In genomic region chr22:30347255-30347892, GRCh38 we compare ENCODE assay signal across 20 cellular contexts. TPM values are rescaled to one million over a fixed set of nuclear protein-coding genes. Genes with fewer than 3 reads are reported as not detected.
A peak's percentile ranks its signal among the peaks of the same experiment; 100 is the strongest.
DNase-seq lines count a peak whose midpoint lies in the region; ATAC-seq and FAIRE-seq lines count a peak whose summit lies in the region.
"Had no signal": no experiment of that assay in that cellular context is flagged by ENCODE, and none has a peak within 500 bp of the region (broad histone marks: within the 10 kb centered on the region; RNA-seq: fewer than 3 reads in every experiment).

No MANE protein-coding gene starts in this region.

- peak; percentile 75 for FAIRE-seq in GM19239 (lab: Jason Lieb, UNC)
- FAIRE-seq: GM18507 had no signal

- H3K4me3 Mint-ChIP-seq in activated CD8-positive, alpha-beta memory T cell treated with anti-CD3 and anti-CD28 coated beads, Interleukin-2, amount 10 ng/mL, durations not matched to agents 7 days and 5 days, result peak overlapping the region; percentile 3
- H3K4me3 Mint-ChIP-seq in activated naive CD8-positive, alpha-beta T cell treated with anti-CD3 and anti-CD28 coated beads for 36 hours, result no peak overlapping the region
- H3K4me3 Mint-ChIP-seq in stimulated activated effector memory CD8-positive, alpha-beta T cell treated with anti-CD3 and anti-CD28 coated beads, Interleukin-12 subunit alpha, Interleukin-12 subunit beta, amount 100 ng/mL, for 72 hours, result peak overlapping the region; percentile 52
- H3K4me3 Mint-ChIP-seq: CD14-positive monocyte, memory B cell, nephron had no signal

- CTCF ChIA-PET in activated CD8-positive, alpha-beta memory T cell treated with anti-CD3 and anti-CD28 coated beads, Interleukin-2, amount 10 ng/mL, durations not matched to agents 7 days and 5 days (lab: Charles Lee), result interaction anchor here (1.0 to 1.7 kb wide), 5 partner anchors 17 to 59 kb away, joined by 3 to 9 read pairs (median 5); partner anchors contain the start of genes RNF215 and TBC1D10A

- peak overlapping the region; percentile 76 for H3K27ac Mint-ChIP-seq in activated CD8-positive, alpha-beta memory T cell treated with anti-CD3 and anti-CD28 coated beads, Interleukin-2, amount 10 ng/mL, durations not matched to agents 7 days and 5 days
- H3K27ac Mint-ChIP-seq in activated naive CD8-positive, alpha-beta T cell treated with anti-CD3 and anti-CD28 coated beads for 36 hours, result peak overlapping the region; percentile 50
- H3K27ac Mint-ChIP-seq in stimulated activated effector memory CD8-positive, alpha-beta T cell treated with anti-CD3 and anti-CD28 coated beads, Interleukin-12 subunit alpha, Interleukin-12 subunit beta, amount 100 ng/mL, for 72 hours, result peak overlapping the region; percentile 62
- H3K27ac Mint-ChIP-seq: memory B cell, nephron had no signal

- H3K36me3 Mint-ChIP-seq in activated CD8-positive, alpha-beta memory T cell treated with anti-CD3 and anti-CD28 coated beads, Interleukin-2, amount 10 ng/mL, durations not matched to agents 7 days and 5 days, result peaks cover 73% of the 10 kb centered on the region
- H3K36me3 Mint-ChIP-seq in activated naive CD8-positive, alpha-beta T cell treated with anti-CD3 and anti-CD28 coated beads for 36 hours, result peaks cover 61% of the 10 kb centered on the region
- H3K36me3 Mint-ChIP-seq in stimulated activated effector memory CD8-positive, alpha-beta T cell treated with anti-CD3 and anti-CD28 coated beads, Interleukin-12 subunit alpha, Interleukin-12 subunit beta, amount 100 ng/mL, for 72 hours, result peaks cover 100% of the 10 kb centered on the region

- DNase-seq in activated CD8-positive, alpha-beta memory T cell treated with anti-CD3 and anti-CD28 coated beads, Interleukin-2, amount 10 ng/mL, durations not matched to agents 7 days and 5 days, result no peak
- no peak for DNase-seq in activated CD8-positive, alpha-beta memory T cell treated with anti-CD3 and anti-CD28 coated beads for 24 hours
- DNase-seq in GM19239 (ENCODE audit: insufficient read length, low spot score) (no peak), 8988T (no peak), NCI-H82 treated with DMSO at 0.1 percent for 48 hours (lab: John Stamatoyannopoulos, UW; ENCODE audit: unreplicated experiment) (no peak)
- no peak for DNase-seq in activated naive CD8-positive, alpha-beta T cell treated with anti-CD3 and anti-CD28 coated beads for 36 hours
- DNase-seq in stimulated activated effector memory CD8-positive, alpha-beta T cell treated with anti-CD3 and anti-CD28 coated beads, Interleukin-12 subunit alpha, Interleukin-12 subunit beta, amount 100 ng/mL, for 72 hours (ENCODE audit: low spot score in 2 of 2), result no peak
- DNase-seq: anterior cingulate cortex; DMS79; kidney glomerular epithelial cell; NCI-H2107; NCI-H526; OCI-M1; SIG-M5; stimulated activated CD8-positive, alpha-beta memory T cell treated with anti-CD3 and anti-CD28 coated beads, Interleukin-4, amount 100 ng/mL, for 48 hours had no signal

- peaks cover 50% of the 10 kb centered on the region for H3K4me1 Mint-ChIP-seq in activated CD8-positive, alpha-beta memory T cell treated with anti-CD3 and anti-CD28 coated beads, Interleukin-2, amount 10 ng/mL, durations not matched to agents 7 days and 5 days
- H3K4me1 Mint-ChIP-seq in activated naive CD8-positive, alpha-beta T cell treated with anti-CD3 and anti-CD28 coated beads for 36 hours, result peaks cover 41% of the 10 kb centered on the region
- peaks cover 56% of the 10 kb centered on the region for H3K4me1 Mint-ChIP-seq in stimulated activated effector memory CD8-positive, alpha-beta T cell treated with anti-CD3 and anti-CD28 coated beads, Interleukin-12 subunit alpha, Interleukin-12 subunit beta, amount 100 ng/mL, for 72 hours

- peak; percentile 54 for ATAC-seq in activated CD8-positive, alpha-beta memory T cell treated with anti-CD3 and anti-CD28 coated beads, Interleukin-2, amount 10 ng/mL, durations not matched to agents 7 days and 5 days
- peak; percentile 83 for ATAC-seq in stimulated activated effector memory CD8-positive, alpha-beta T cell treated with anti-CD3 and anti-CD28 coated beads, Interleukin-12 subunit alpha, Interleukin-12 subunit beta, amount 100 ng/mL, for 72 hours
- no peak for ATAC-seq in HG02571 (IDR thresholded peaks at IDR 0.05; ENCODE audit: unreplicated experiment)

- no peaks in the 10 kb centered on the region for H3K9me3 Mint-ChIP-seq in activated CD8-positive, alpha-beta memory T cell treated with anti-CD3 and anti-CD28 coated beads, Interleukin-2, amount 10 ng/mL, durations not matched to agents 7 days and 5 days (ENCODE audit: low read depth)
- H3K9me3 Mint-ChIP-seq in activated naive CD8-positive, alpha-beta T cell treated with anti-CD3 and anti-CD28 coated beads for 36 hours, result no peaks in the 10 kb centered on the region
- no peaks in the 10 kb centered on the region for H3K9me3 Mint-ChIP-seq in stimulated activated effector memory CD8-positive, alpha-beta T cell treated with anti-CD3 and anti-CD28 coated beads, Interleukin-12 subunit alpha, Interleukin-12 subunit beta, amount 100 ng/mL, for 72 hours
- H3K9me3 Mint-ChIP-seq: memory B cell, nephron had no signal

- no peaks in the 10 kb centered on the region for H3K27me3 Mint-ChIP-seq in activated CD8-positive, alpha-beta memory T cell treated with anti-CD3 and anti-CD28 coated beads, Interleukin-2, amount 10 ng/mL, durations not matched to agents 7 days and 5 days
- no peaks in the 10 kb centered on the region for H3K27me3 Mint-ChIP-seq in activated naive CD8-positive, alpha-beta T cell treated with anti-CD3 and anti-CD28 coated beads for 36 hours
- H3K27me3 Mint-ChIP-seq: memory B cell had no signal

RNA-seq across cellular contexts. Expression of gene SF3A1, which starts 9.3 kb away (rescaled TPM):
- 100 to 1,000 TPM; 214 to 267 TPM for total RNA-seq in activated CD8-positive, alpha-beta memory T cell treated with anti-CD3 and anti-CD28 coated beads, Interleukin-2, amount 10 ng/mL, durations not matched to agents 7 days and 5 days
- total RNA-seq in activated naive CD8-positive, alpha-beta T cell treated with anti-CD3 and anti-CD28 coated beads for 36 hours, result 100 to 1,000 TPM; 243 to 244 TPM

RNA-seq across cellular contexts. Expression of gene CCDC157, which starts 9.4 kb away (rescaled TPM):
- total RNA-seq in activated CD8-positive, alpha-beta memory T cell treated with anti-CD3 and anti-CD28 coated beads, Interleukin-2, amount 10 ng/mL, durations not matched to agents 7 days and 5 days, result 1 to 10 TPM; 4.9 to 6.2 TPM
- total RNA-seq in activated naive CD8-positive, alpha-beta T cell treated with anti-CD3 and anti-CD28 coated beads for 36 hours, result 1 to 10 TPM; 2.5 to 2.6 TPM

RNA-seq across cellular contexts. Expression of gene TBC1D10A, which starts 20.6 kb away (rescaled TPM):
- total RNA-seq in activated CD8-positive, alpha-beta memory T cell treated with anti-CD3 and anti-CD28 coated beads, Interleukin-2, amount 10 ng/mL, durations not matched to agents 7 days and 5 days, result 10 to 100 TPM; 32.2 to 48.1 TPM
- total RNA-seq in activated naive CD8-positive, alpha-beta T cell treated with anti-CD3 and anti-CD28 coated beads for 36 hours, result 10 to 100 TPM; 13.0 to 14.4 TPM

RNA-seq across cellular contexts. Expression of gene RNF215, which starts 39.8 kb away (rescaled TPM):
- total RNA-seq in activated CD8-positive, alpha-beta memory T cell treated with anti-CD3 and anti-CD28 coated beads, Interleukin-2, amount 10 ng/mL, durations not matched to agents 7 days and 5 days, result 10 to 100 TPM in 1 of 2 experiments, 1 to 10 TPM in 1; 8.5 to 10.5 TPM
- total RNA-seq in activated naive CD8-positive, alpha-beta T cell treated with anti-CD3 and anti-CD28 coated beads for 36 hours, result 1 to 10 TPM; 3.3 to 3.9 TPM

RNA-seq across cellular contexts. Expression of gene SEC14L2, which starts 49.4 kb away (rescaled TPM):
- total RNA-seq in activated CD8-positive, alpha-beta memory T cell treated with anti-CD3 and anti-CD28 coated beads, Interleukin-2, amount 10 ng/mL, durations not matched to agents 7 days and 5 days, result 1 to 10 TPM; 2.2 to 4.8 TPM
- 1 to 10 TPM; 9.1 to 9.4 TPM for total RNA-seq in activated naive CD8-positive, alpha-beta T cell treated with anti-CD3 and anti-CD28 coated beads for 36 hours
